ENCODE assay signal across 19 cellular contexts in the genomic region with DNA sequence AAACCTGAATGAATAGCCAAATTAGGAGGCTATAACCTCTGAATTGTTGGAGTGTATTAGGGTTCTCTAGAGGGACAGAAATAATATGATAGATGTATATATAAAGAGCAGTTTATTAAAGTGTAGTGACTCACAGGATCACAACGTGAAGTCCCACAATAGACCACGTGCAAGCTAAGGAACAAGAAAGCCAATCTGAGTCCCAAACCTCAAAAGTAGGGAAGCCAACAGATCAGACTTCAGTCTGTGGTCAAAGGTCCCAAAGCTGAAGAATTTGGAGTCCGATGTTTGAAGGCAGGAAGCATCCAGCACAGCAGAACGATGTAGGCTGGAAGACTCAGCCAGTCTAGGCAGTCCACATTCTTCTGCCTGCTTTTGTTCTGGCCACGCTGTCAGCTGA.
DNase-seq lines count a peak whose midpoint lies in the region; ATAC-seq and TF ChIP-seq lines count a peak whose summit lies in the region.
"Had no signal": no experiment of that assay in that cellular context is flagged by ENCODE, and none has a peak within 500 bp of the region (broad histone marks: within the 10 kb centered on the region; RNA-seq: fewer than 3 reads in every experiment).

No MANE protein-coding gene starts in this region.

- H3K36me3 ChIP-seq in MG63 (no peaks in the 10 kb centered on the region), neuronal stem cell (replicated peaks in 1 of 2; ENCODE audit: control insufficient read depth in 2 of 2, insufficient read depth in 2 of 2, low read length in 2 of 2) (no peaks in the 10 kb centered on the region), Karpas-422 (ENCODE audit: insufficient read depth, low read length) (no peaks in the 10 kb centered on the region)
- H3K36me3 ChIP-seq: SJSA1 had no signal

- H2BK12ac ChIP-seq in neuronal stem cell (ENCODE audit: low read length): no peak overlapping the region

- no peaks in the 10 kb centered on the region for H3K79me1 ChIP-seq in neuronal stem cell (ENCODE audit: low read depth, low read length)

- H3K9me3 ChIP-seq in MG63: no peaks in the 10 kb centered on the region; the same call in none of the 2 replicates
- no peaks in the 10 kb centered on the region for H3K9me3 ChIP-seq in neuronal stem cell (replicated peaks in 1 of 2; ENCODE audit: control insufficient read depth in 2 of 2, insufficient read depth in 1 of 2, low read depth in 1 of 2, low read length in 2 of 2)
- H3K9me3 ChIP-seq in Karpas-422 (ENCODE audit: low read length): no peaks in the 10 kb centered on the region; the same call in 1 of the 2 replicates
- H3K9me3 ChIP-seq: SJSA1 had no signal

- H2AK5ac ChIP-seq in neuronal stem cell (ENCODE audit: low read depth, low read length): no peak overlapping the region

- in situ Hi-C loops in astrocyte of the spinal cord (cut with HindIII; ENCODE audit: low sequenced_read_pairs): no loop called here

- no peak overlapping the region for H2BK5ac ChIP-seq in neuronal stem cell (ENCODE audit: low read length)

- H3K4me3 ChIP-seq in MG63: no peak overlapping the region
- H3K4me3 ChIP-seq in astrocyte of the spinal cord (ENCODE audit: low read depth, low read length): no peak overlapping the region
- no peak overlapping the region for H3K4me3 ChIP-seq in neuronal stem cell (ENCODE audit: low read length in 2 of 2)
- no peak overlapping the region for H3K4me3 ChIP-seq in Karpas-422 (ENCODE audit: low read length)
- H3K4me3 ChIP-seq: GM12878, GM23248, SJSA1 had no signal

- H3K4me1 ChIP-seq in neuronal stem cell (ENCODE audit: control insufficient read depth in 2 of 2, insufficient read depth in 1 of 2, low read depth in 1 of 2, low read length in 2 of 2) (no peaks in the 10 kb centered on the region), Karpas-422 (ENCODE audit: low read length) (no peaks in the 10 kb centered on the region), foreskin keratinocyte (no peaks in the 10 kb centered on the region)
- H3K4me1 ChIP-seq: SJSA1 had no signal

- no peak overlapping the region for H2BK15ac ChIP-seq in neuronal stem cell (ENCODE audit: low read length)

- H3K79me2 ChIP-seq in Karpas-422 (ENCODE audit: low read length): no peaks in the 10 kb centered on the region

- no peak overlapping the region for H3K4me2 ChIP-seq in neuronal stem cell (ENCODE audit: insufficient read depth, low read length, poor library complexity, severe bottlenecking)
- no peak overlapping the region for H3K4me2 ChIP-seq in Karpas-422 (ENCODE audit: low read depth, low read length, poor library complexity, severe bottlenecking)

- no peak overlapping the region for H3K23ac ChIP-seq in neuronal stem cell (ENCODE audit: low read depth, low read length, poor library complexity)

- TF ChIP-seq CTCF in astrocyte of the spinal cord (IDR thresholded peaks at IDR 0.05; ENCODE audit: low read depth, low read length) (no peak), foreskin keratinocyte (conservative IDR thresholded peaks at IDR 0.05) (no peak)

- H3K18ac ChIP-seq in neuronal stem cell (ENCODE audit: low read length): no peak overlapping the region

- no peak for ATAC-seq in HG03045 (IDR thresholded peaks at IDR 0.05; ENCODE audit: unreplicated experiment)
- ATAC-seq in foreskin keratinocyte: no peak
- no peak for ATAC-seq in HG02852 (IDR thresholded peaks at IDR 0.05; ENCODE audit: unreplicated experiment)
- ATAC-seq: GM12878, PC-3 had no signal

- no peak overlapping the region for H2BK120ac ChIP-seq in neuronal stem cell (ENCODE audit: low read depth, low read length)

- H3K14ac ChIP-seq in neuronal stem cell (ENCODE audit: low read length): no peak overlapping the region

- H3K9ac ChIP-seq in neuronal stem cell (ENCODE audit: low read depth, low read length, poor library complexity): no peak overlapping the region
- no peak overlapping the region for H3K9ac ChIP-seq in Karpas-422 (ENCODE audit: low read length)
- H3K9ac ChIP-seq: GM23248 had no signal

- H3K27me3 ChIP-seq in MG63 (no peaks in the 10 kb centered on the region), neuronal stem cell (ENCODE audit: control insufficient read depth in 3 of 3, insufficient read depth in 3 of 3, low read depth in 1 of 3, low read length in 3 of 3) (no peaks in the 10 kb centered on the region), Karpas-422 (ENCODE audit: low read length) (no peaks in the 10 kb centered on the region), foreskin keratinocyte (no peaks in the 10 kb centered on the region)
- H3K27me3 ChIP-seq: SJSA1 had no signal

- no peak overlapping the region for H4K91ac ChIP-seq in neuronal stem cell (ENCODE audit: low read depth, low read length, poor library complexity)

- H2AFZ ChIP-seq in neuronal stem cell (ENCODE audit: low read length): no peak overlapping the region
- H2AFZ ChIP-seq in Karpas-422 (ENCODE audit: low read length): no peak overlapping the region
- H2AFZ ChIP-seq: GM23248 had no signal

- DNase-seq in A172 (ENCODE audit: low spot score) (peak; percentile 52), MG63 (peak; percentile 11), astrocyte of the spinal cord (ENCODE audit: low read depth, low spot score) (peak; percentile 5), neuronal stem cell (ENCODE audit: low spot score) (peak; percentile 5), Karpas-422 (no peak), foreskin keratinocyte (no peak)
- DNase-seq: 8988T, C1 segment of cervical spinal cord, DND-41, GM23248, NCI-H1417 treated with DMSO at 0.1 percent for 48 hours, NCI-H2029, NCI-H2171, NCI-H446 treated with DMSO at 0.1 percent for 48 hours, PC-3 had no signal

- H4K8ac ChIP-seq in neuronal stem cell (ENCODE audit: low read depth, low read length): no peak overlapping the region

- no peaks in the 10 kb centered on the region for H3K9me2 ChIP-seq in Karpas-422 (replicated peaks; ENCODE audit: insufficient read depth, low read length)

- no peak overlapping the region for H3K4ac ChIP-seq in neuronal stem cell (ENCODE audit: low read length)

- no CpG with 5 or more reads among the region's 5 CpGs for WGBS in neuronal stem cell (ENCODE audit: extremely low coverage in 2 of 2, insufficient read length in 2 of 2, insufficient replicate concordance in 1 of 2), 2 donors

- no peaks in the 10 kb centered on the region for H4K20me1 ChIP-seq in Karpas-422 (ENCODE audit: insufficient read depth, low read depth, low read length)

- H3K27ac ChIP-seq in neuronal stem cell (replicated peaks; ENCODE audit: low read length): no peak overlapping the region
- no peak overlapping the region for H3K27ac ChIP-seq in Karpas-422 (ENCODE audit: low read length)
- H3K27ac ChIP-seq in foreskin keratinocyte: no peak overlapping the region
- H3K27ac ChIP-seq: GM23248, SJSA1 had no signal

Comparison
In these comparisons a context has a peak if more than half of its experiments do, and no peak if none do; other contexts are left out.
1. DNase-seq: peak in A172 (single experiment), MG63 (single experiment), astrocyte of the spinal cord (single experiment) and neuronal stem cell (single experiment); none in Karpas-422 (single experiment) and foreskin keratinocyte (0 of 2).